Comparison of ENCODE assay signal across 1 cellular context in the genomic region with DNA sequence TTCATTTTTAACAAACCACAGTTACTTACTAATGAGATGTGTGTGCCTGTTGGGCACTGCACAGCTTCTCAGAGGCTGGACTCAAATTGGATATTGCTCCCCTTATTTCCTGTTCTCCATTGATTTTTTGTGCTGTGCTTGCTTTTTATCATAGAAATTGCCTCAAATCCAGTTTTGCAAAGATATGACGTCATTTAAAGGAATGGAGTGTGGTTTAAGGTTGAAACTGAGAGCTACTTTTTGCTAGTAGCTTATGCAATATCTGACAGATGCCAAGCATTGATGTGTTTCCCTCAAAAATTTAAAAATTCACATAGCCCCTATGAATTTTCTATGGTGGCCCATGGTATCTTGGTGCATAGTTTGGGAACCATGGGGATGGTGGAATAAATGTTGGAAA.
A peak's percentile ranks its signal among the peaks of the same experiment; 100 is the strongest.
TF ChIP-seq lines count a peak whose summit lies in the region.

No MANE protein-coding gene starts in this region.

TF ChIP-seq in IMR-90, 13 proteins besides CTCF, POLR2A, EP300 and RAD21 (continued from another document):
- TF ChIP-seq USF2 (IDR thresholded peaks at IDR 0.05; ENCODE audit: low read depth, low read length) (no peak), MAFK (IDR thresholded peaks at IDR 0.05; ENCODE audit: low read depth, low read length) (peak; percentile 63; the same call in 1 of the 2 replicates), RFX5 (IDR thresholded peaks at IDR 0.05; ENCODE audit: low read depth, low read length) (no peak), MXI1 (IDR thresholded peaks at IDR 0.05; ENCODE audit: borderline replicate concordance, low read depth, low read length) (no peak)
